In the genomic region with DNA sequence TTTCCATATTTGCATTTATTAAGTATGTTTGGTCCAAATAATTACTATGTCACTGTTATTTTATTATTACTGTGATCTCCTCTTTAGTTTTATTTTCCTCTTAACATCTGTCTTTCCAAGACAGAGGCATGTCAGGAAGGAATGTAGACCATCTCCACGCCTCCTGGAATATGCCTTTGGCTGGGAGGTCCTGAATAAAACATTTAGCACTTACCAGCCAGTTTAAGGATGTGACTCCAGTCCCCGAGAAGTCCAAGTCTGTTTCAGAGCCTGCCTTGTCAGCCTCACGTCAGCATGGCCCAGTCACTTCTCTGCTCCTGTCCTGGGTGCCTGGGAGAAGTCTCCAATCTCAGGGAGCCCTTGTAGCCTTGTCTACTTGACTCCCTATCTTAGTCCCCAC, we compare ENCODE assay signal across 30 cellular contexts.
"Had no signal": no experiment of that assay in that cellular context is flagged by ENCODE, and none has a peak within 500 bp of the region (broad histone marks: within the 10 kb centered on the region; RNA-seq: fewer than 3 reads in every experiment).

No MANE protein-coding gene starts in this region.

- DNase-seq: activated B cell treated with CpG ODN at 0.5 μM for 24 hours; activated CD4-positive, alpha-beta memory T cell treated with anti-CD3 and anti-CD28 coated beads for 36 hours; activated CD4-positive, alpha-beta T cell treated with anti-CD3 and anti-CD28 coated beads for 4 hours; activated CD4-positive, alpha-beta T cell treated with anti-CD3 and anti-CD28 coated beads, Interleukin-2, amount 10 ng/mL, durations not matched to agents 24 days and 14 days; activated CD4-positive, alpha-beta T cell treated with anti-CD3 and anti-CD28 coated beads, Interleukin-2, amount 50 U/mL, for 1 hour; activated CD4-positive, alpha-beta T cell treated with anti-CD3 and anti-CD28 coated beads, Interleukin-2, amount 50 U/mL, for 4 hours; activated CD4-positive, CD25-positive, alpha-beta regulatory T cell treated with anti-CD3 and anti-CD28 coated beads, Interleukin-2, amount 50 U/mL, for 72 hours; activated CD8-positive, alpha-beta memory T cell treated with anti-CD3 and anti-CD28 coated beads, Interleukin-2, amount 50 U/mL, for 4 hours; activated CD8-positive, alpha-beta T cell treated with anti-CD3 and anti-CD28 coated beads for 36 hours; activated effector memory CD4-positive, alpha-beta T cell treated with anti-CD3 and anti-CD28 coated beads, Interleukin-2, amount 50 U/mL, for 16 hours; activated gamma-delta T cell treated with Interleukin-2 at 50 U/mL for 16 hours; activated naive CD4-positive, alpha-beta T cell; activated naive CD4-positive, alpha-beta T cell treated with anti-CD3 and anti-CD28 coated beads for 36 hours; activated naive CD4-positive, alpha-beta T cell treated with anti-CD3 and anti-CD28 coated beads, Interleukin-2, amount 50 U/mL, for 16 hours; activated naive CD8-positive, alpha-beta T cell treated with anti-CD3 and anti-CD28 coated beads for 36 hours; activated T-cell treated with anti-CD3 and anti-CD28 coated beads for 4 hours; activated T-cell treated with anti-CD3 and anti-CD28 coated beads, Interleukin-2, amount 50 U/mL, for 1 hour; activated T-cell treated with anti-CD3 and anti-CD28 coated beads, Interleukin-2, amount 50 U/mL, for 4 hours; activated T-cell treated with anti-CD3 and anti-CD28 coated beads, Interleukin-2, amount 50 U/mL, for 72 hours; adrenal gland; amniotic stem cell; aorta; body of pancreas; brain microvascular endothelial cell; central memory CD4-positive, alpha-beta T cell; T-helper 1 cell; T-helper 2 cell; T-helper 9 cell had no signal

- H3K9me3 ChIP-seq: adrenal gland, body of pancreas, breast epithelium had no signal

- H3K4me3 ChIP-seq: adrenal gland, body of pancreas, breast epithelium had no signal

- H3K4me1 ChIP-seq: body of pancreas, breast epithelium had no signal

- H3K36me3 ChIP-seq: adrenal gland, brain microvascular endothelial cell, breast epithelium had no signal

- H3K27me3 ChIP-seq: adrenal gland, body of pancreas, brain microvascular endothelial cell, breast epithelium had no signal

- H3K27ac ChIP-seq: adrenal gland, body of pancreas, brain microvascular endothelial cell, breast epithelium, VCaP had no signal
